In genomic region chr5:148820778-148821395, GRCh38 we compare ENCODE assay signal across 8 cellular contexts. TPM values are rescaled to one million over a fixed set of nuclear protein-coding genes. Genes with fewer than 3 reads are reported as not detected.
DNase-seq lines count a peak whose midpoint lies in the region; ATAC-seq and TF ChIP-seq lines count a peak whose summit lies in the region.

No MANE protein-coding gene starts in this region.

- no peak for ATAC-seq in right cardiac atrium
- ATAC-seq in lower lobe of right lung = peak in 1 of 2 donors; percentile 47

- H3K9me3 ChIP-seq in cardiac muscle cell (ENCODE audit: low read depth) (no peaks in the 10 kb centered on the region), right cardiac atrium (ENCODE audit: control insufficient read depth, low read length) (no peaks in the 10 kb centered on the region), lower lobe of right lung (no peaks in the 10 kb centered on the region)

- 46% methylated on average over 3 of the region's 3 CpGs for WGBS in right cardiac atrium

- H3K36me3 ChIP-seq in cardiac muscle cell (no peaks in the 10 kb centered on the region), lower lobe of right lung (no peaks in the 10 kb centered on the region)

- TF ChIP-seq CTCF in cardiac muscle cell (IDR thresholded peaks at IDR 0.05; ENCODE audit: low read depth, low read length) (peak; percentile 71), lower lobe of right lung (IDR thresholded peaks at IDR 0.05) (peak; percentile 67)

- H3K27ac ChIP-seq in cardiac muscle cell (no peak overlapping the region), right cardiac atrium (ENCODE audit: low read length) (no peak overlapping the region), lower lobe of right lung (no peak overlapping the region)

- no peaks in the 10 kb centered on the region for H3K27me3 ChIP-seq in cardiac muscle cell
- no peaks in the 10 kb centered on the region for H3K27me3 ChIP-seq in right cardiac atrium (ENCODE audit: control insufficient read depth, insufficient read depth)
- no peaks in the 10 kb centered on the region for H3K27me3 ChIP-seq in lower lobe of right lung (ENCODE audit: low read depth)

- intact Hi-C loops in right cardiac atrium (cut with DNase I) (loop anchor here in 1 of 4 donors (10.0 kb wide), 2 partner anchors 144 to 294 kb away; no protein-coding TSS in a partner anchor), lower lobe of right lung (cut with DNase I) (no loop called here)

- no peak overlapping the region for H3K4me3 ChIP-seq in cardiac muscle cell
- no peak overlapping the region for H3K4me3 ChIP-seq in right cardiac atrium (ENCODE audit: low read length)
- no peak overlapping the region for H3K4me3 ChIP-seq in Jurkat, Clone E6-1 (ENCODE audit: low read length)
- no peak overlapping the region for H3K4me3 ChIP-seq in lower lobe of right lung

- H3K4me1 ChIP-seq in cardiac muscle cell (ENCODE audit: low read depth) (peaks cover 15% of the 10 kb centered on the region), right cardiac atrium (ENCODE audit: control insufficient read depth, insufficient read depth, low read length) (no peaks in the 10 kb centered on the region), lower lobe of right lung (peaks cover 7% of the 10 kb centered on the region)

- DNase-seq in cardiac muscle cell (ENCODE audit: low read depth in 1 of 2, low spot score in 1 of 2) = peak; percentile 40 to 56
- no peak for DNase-seq in right cardiac atrium
- peak; percentile 32 for DNase-seq in Jurkat, Clone E6-1 (ENCODE audit: low read depth, low spot score)
- peak; percentile 27 for DNase-seq in amniotic epithelial cell (ENCODE audit: low read depth)
- no peak for DNase-seq in lower lobe of right lung
- no peak for DNase-seq in NCI-H510A (lab: John Stamatoyannopoulos, UW)
- DNase-seq in COLO829 (ENCODE audit: low spot score) = no peak
- DNase-seq in NCI-H128 (lab: John Stamatoyannopoulos, UW; ENCODE audit: unreplicated experiment) = no peak

RNA-seq across cellular contexts. Expression of gene ADRB2, which starts 5.5 kb away (rescaled TPM):
- total RNA-seq in cardiac muscle cell (7.5 and 10.9 TPM in 2 replicates), right cardiac atrium (1 to 10 TPM; 5.0 to 9.2 (median 7.9) TPM), lower lobe of right lung (26.4 TPM)
- polyA plus RNA-seq in cardiac muscle cell (7.3 and 12.9 TPM in 2 replicates), right cardiac atrium (2.4 TPM)
- polyA plus RNA-seq in Jurkat, Clone E6-1 (2012; ENCODE audit: insufficient read depth, insufficient read length) = 0.75 TPM

Comparison
In these comparisons a context has a peak if more than half of its experiments do, and no peak if none do; other contexts are left out.
1. DNase-seq: peak in cardiac muscle cell (2 of 2), Jurkat, Clone E6-1 (single experiment) and amniotic epithelial cell (single experiment); none in right cardiac atrium (0 of 3), lower lobe of right lung (single experiment), NCI-H510A (single experiment), COLO829 (single experiment) and NCI-H128 (single experiment).